Comparison of ENCODE assay signal across 9 cellular contexts in genomic region chr22:39318507-39319283, GRCh38. TPM values are rescaled to one million over a fixed set of nuclear protein-coding genes. Genes with fewer than 3 reads are reported as not detected.
A peak's percentile ranks its signal among the peaks of the same experiment; 100 is the strongest.
DNase-seq lines count a peak whose midpoint lies in the region; ATAC-seq and TF ChIP-seq lines count a peak whose summit lies in the region.
"Had no signal": no experiment of that assay in that cellular context is flagged by ENCODE, and none has a peak within 500 bp of the region (broad histone marks: within the 10 kb centered on the region; RNA-seq: fewer than 3 reads in every experiment).

No MANE protein-coding gene starts in this region.

- H3K27me3 ChIP-seq in gastroesophageal sphincter (no peaks in the 10 kb centered on the region), parathyroid adenoma (ENCODE audit: control insufficient read depth, insufficient read depth, low read length) (no peaks in the 10 kb centered on the region)

- H3K4me1 ChIP-seq in gastroesophageal sphincter (peaks cover 0 to 56% (median 31%) of the 10 kb centered on the region in 3 donors), parathyroid adenoma (peaks cover 6% of the 10 kb centered on the region)

- TF ChIP-seq POLR2A in gastroesophageal sphincter (IDR thresholded peaks at IDR 0.05): no peak

- ATAC-seq in GM18870 (IDR thresholded peaks at IDR 0.05; ENCODE audit: unreplicated experiment): peak; percentile 5
- peak; percentile 3 for ATAC-seq in HG03175 (IDR thresholded peaks at IDR 0.05; ENCODE audit: unreplicated experiment)
- peak; percentile 13 for ATAC-seq in gastroesophageal sphincter

- no peaks in the 10 kb centered on the region for H3K9me3 ChIP-seq in gastroesophageal sphincter
- no peaks in the 10 kb centered on the region for H3K9me3 ChIP-seq in parathyroid adenoma (ENCODE audit: control insufficient read depth, low read length)

- peak overlapping the region; percentile 79 to 98 (median 94) for H3K27ac ChIP-seq in gastroesophageal sphincter
- H3K27ac ChIP-seq in parathyroid adenoma: peak overlapping the region; percentile 98

- TF ChIP-seq CTCF in gastroesophageal sphincter (IDR thresholded peaks at IDR 0.05) (no peak), parathyroid adenoma (IDR thresholded peaks at IDR 0.05) (no peak)

- TF ChIP-seq EP300 in gastroesophageal sphincter (IDR thresholded peaks at IDR 0.05): no peak

- peak overlapping the region; percentile 92 for H3K4me2 ChIP-seq in parathyroid adenoma (ENCODE audit: low read length)

- H3K9ac ChIP-seq in parathyroid adenoma: peak overlapping the region; percentile 73

- H3K36me3 ChIP-seq in gastroesophageal sphincter (peaks cover 3 to 46% of the 10 kb centered on the region in 2 donors), parathyroid adenoma (ENCODE audit: control insufficient read depth, insufficient read depth, low read length) (no peaks in the 10 kb centered on the region)

- peaks cover 4% of the 10 kb centered on the region for H3K79me2 ChIP-seq in parathyroid adenoma

- WGBS in gastroesophageal sphincter (ENCODE audit: low coverage in 1 of 2), 2 donors: 1% methylated on average over 10 to 18 of the region's 26 CpGs

- DNase-seq in activated CD4-positive, alpha-beta T cell treated with anti-CD3 and anti-CD28 coated beads, Interleukin-2, amount 50 U/mL, for 4 hours: peak; percentile 27 to 35
- DNase-seq in stimulated activated naive CD4-positive, alpha-beta T cell treated with Interleukin-2 at 50 U/mL for 16 hours (lab: John Stamatoyannopoulos, UW): no peak
- DNase-seq in NCI-H2081 treated with DMSO at 0.1 percent for 48 hours (lab: John Stamatoyannopoulos, UW) (no peak), NCI-H524 treated with DMSO at 0.1 percent for 48 hours (lab: John Stamatoyannopoulos, UW) (no peak)

- peak overlapping the region; percentile 49 to 79 for H3K4me3 ChIP-seq in gastroesophageal sphincter
- H3K4me3 ChIP-seq in parathyroid adenoma (ENCODE audit: low read depth, low read length): peak overlapping the region; percentile 97

- peak overlapping the region; percentile 85 for H2AFZ ChIP-seq in parathyroid adenoma

RNA-seq across cellular contexts. Expression of gene RPL3, which starts 0.7 kb away (rescaled TPM):
- total RNA-seq in gastroesophageal sphincter: 1,000 to 10,000 TPM; 1,539 to 2,425 (median 1,793) TPM

RNA-seq across cellular contexts. Expression of gene SYNGR1, which starts 31.1 kb away (rescaled TPM):
- total RNA-seq in gastroesophageal sphincter: 10 to 100 TPM; 13.3 to 34.2 (median 20.1) TPM
- total RNA-seq: T-helper 1 cell treated with Interleukin-12 subunit alpha and Interleukin-12 subunit beta and Interleukin-4 antibody, amounts not matched to agents 30 ng/mL and 1 ng/mL, for 36 hours had no signal

Comparison
In these comparisons a context has a peak if more than half of its experiments do, and no peak if none do; other contexts are left out.
1. DNase-seq: peak in activated CD4-positive, alpha-beta T cell treated with anti-CD3 and anti-CD28 coated beads, Interleukin-2, amount 50 U/mL, for 4 hours (2 of 2); none in stimulated activated naive CD4-positive, alpha-beta T cell treated with Interleukin-2 at 50 U/mL for 16 hours (single experiment), NCI-H2081 treated with DMSO at 0.1 percent for 48 hours (single experiment) and NCI-H524 treated with DMSO at 0.1 percent for 48 hours (single experiment).
2. Peak in every context shown above with its lines, with median percentiles within 50 percentile points of each other: ATAC-seq.